In genomic region chr6:108157972-108158441, GRCh38 we compare ENCODE assay signal across 1 cellular context.
TF ChIP-seq lines count a peak whose summit lies in the region.

No MANE protein-coding gene starts in this region.

TF ChIP-seq in H1, 55 proteins besides CTCF, POLR2A, EP300 and RAD21 (continued from another document):
- TF ChIP-seq ATF2 (IDR thresholded peaks at IDR 0.05; ENCODE audit: low read length) (0 out of 2 replicates have a peak, but pooled peaks have one; percentile 23), EZH2 (IDR thresholded peaks at IDR 0.05; ENCODE audit: low read depth, low read length, severe bottlenecking) (peak; percentile 74), KDM4A (IDR thresholded peaks at IDR 0.05; ENCODE audit: low read depth, low read length, severe bottlenecking) (no peak), RNF2 (IDR thresholded peaks at IDR 0.05; ENCODE audit: borderline replicate concordance, low read depth, low read length, missing control alignments, poor library complexity, severe bottlenecking) (peak; percentile 83)
